Comparison of ENCODE assay signal across 11 cellular contexts in the genomic region with DNA sequence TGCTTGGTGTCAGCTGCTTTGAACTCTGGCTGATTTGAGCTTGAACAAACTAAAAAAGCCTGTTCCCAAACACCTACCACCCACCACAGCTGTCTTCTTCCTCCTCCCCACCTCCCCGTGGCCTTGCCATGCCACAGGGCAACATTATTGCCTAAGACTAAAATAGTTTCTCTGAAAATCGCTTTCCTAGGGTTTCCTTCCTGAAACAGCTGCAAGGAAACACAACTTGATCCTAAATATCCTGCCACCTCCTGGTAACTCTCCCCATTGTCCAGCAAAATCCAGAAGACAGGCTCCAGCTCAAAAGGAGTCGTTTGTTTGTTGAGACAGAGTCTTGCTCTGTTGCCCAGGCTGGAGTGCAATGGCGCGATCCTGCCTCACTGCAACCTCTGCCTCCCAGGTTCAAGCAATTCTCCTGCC.
A peak's percentile ranks its signal among the peaks of the same experiment; 100 is the strongest.
DNase-seq lines count a peak whose midpoint lies in the region; ATAC-seq, FAIRE-seq and TF ChIP-seq lines count a peak whose summit lies in the region.
"Had no signal": no experiment of that assay in that cellular context is flagged by ENCODE, and none has a peak within 500 bp of the region (broad histone marks: within the 10 kb centered on the region; RNA-seq: fewer than 3 reads in every experiment).

No MANE protein-coding gene starts in this region.

- ATAC-seq in foreskin keratinocyte (no peak), pancreas (peak; percentile 34 to 60 (median 52)), GM21529 (IDR thresholded peaks at IDR 0.05; ENCODE audit: unreplicated experiment) (no peak)

- H3K27me3 ChIP-seq in foreskin keratinocyte (no peaks in the 10 kb centered on the region), pancreas (no peaks in the 10 kb centered on the region)
- H3K27me3 ChIP-seq: ovary had no signal

- intact Hi-C loops in pancreas (cut with DNase I), result no loop called here

- DNase-seq in Daoy (ENCODE audit: low read depth), result peak; percentile 27
- DNase-seq in RPMI7951 (ENCODE audit: low read depth), result peak; percentile 69
- no peak for DNase-seq in foreskin keratinocyte
- peak in 1 of 6 donors; percentile 39 for DNase-seq in pancreas
- no peak for DNase-seq in urothelium cell line (ENCODE audit: low spot score)
- no peak for DNase-seq in substantia nigra (lab: John Stamatoyannopoulos, UW)
- no peak for DNase-seq in D721Med (ENCODE audit: insufficient read length, low spot score)
- DNase-seq: NCI-H446 treated with DMSO at 0.1 percent for 48 hours had no signal

- no peak overlapping the region for H3K4me3 ChIP-seq in pancreas
- H3K4me3 ChIP-seq: ovary had no signal

- H3K27ac ChIP-seq in foreskin keratinocyte (no peak overlapping the region), pancreas (peak overlapping the region in 3 of 4 donors; percentile 28 to 62 (median 62)), substantia nigra (ENCODE audit: low read depth, low read length, poor library complexity, severe bottlenecking) (no peak overlapping the region)
- H3K27ac ChIP-seq: ovary had no signal

- no peaks in the 10 kb centered on the region for H3K9me3 ChIP-seq in pancreas
- H3K9me3 ChIP-seq: ovary had no signal

- TF ChIP-seq CTCF in foreskin keratinocyte (conservative IDR thresholded peaks at IDR 0.05), result peak; percentile 18
- TF ChIP-seq CTCF in pancreas (IDR thresholded peaks at IDR 0.05), result no peak
- TF ChIP-seq CTCF in D721Med (IDR thresholded peaks at IDR 0.05; ENCODE audit: insufficient read depth, missing control alignments), result no peak

- WGBS in pancreas, 2 donors, result 40 to 49% methylated on average over 5 of the region's 5 CpGs

- H3K4me1 ChIP-seq in foreskin keratinocyte (peaks cover 8% of the 10 kb centered on the region), pancreas (peaks cover 0 to 12% (median 0%) of the 10 kb centered on the region in 3 donors)

- no peak for FAIRE-seq in pancreas (lab: Jason Lieb, UNC)
- no peak for FAIRE-seq in urothelium cell line (lab: Jason Lieb, UNC)
- no peak for FAIRE-seq in D721Med (lab: Jason Lieb, UNC)
- FAIRE-seq: GM18507 had no signal

- H3K36me3 ChIP-seq in pancreas, result no peaks in the 10 kb centered on the region
- H3K36me3 ChIP-seq: ovary had no signal

Comparison
In these comparisons a context has a peak if more than half of its experiments do, and no peak if none do; other contexts are left out.
1. DNase-seq: peak in Daoy (single experiment) and RPMI7951 (single experiment); none in foreskin keratinocyte (0 of 2), urothelium cell line (single experiment), substantia nigra (0 of 49) and D721Med (single experiment).
2. ATAC-seq: peak in pancreas (4 of 4); none in foreskin keratinocyte (single experiment) and GM21529 (single experiment).
3. H3K27ac ChIP-seq: peak in pancreas (3 of 4); none in foreskin keratinocyte (single experiment) and substantia nigra (single experiment).